In genomic region chr2:127137225-127137624, GRCh38 we compare ENCODE assay signal across 18 cellular contexts. TPM values are rescaled to one million over a fixed set of nuclear protein-coding genes. Genes with fewer than 3 reads are reported as not detected.
DNase-seq lines count a peak whose midpoint lies in the region; ATAC-seq and TF ChIP-seq lines count a peak whose summit lies in the region.
"Had no signal": no experiment of that assay in that cellular context is flagged by ENCODE, and none has a peak within 500 bp of the region (broad histone marks: within the 10 kb centered on the region; RNA-seq: fewer than 3 reads in every experiment).

No MANE protein-coding gene starts in this region.

- H3K4me2 ChIP-seq in neuronal stem cell (ENCODE audit: insufficient read depth, low read length, poor library complexity, severe bottlenecking) = no peak overlapping the region
- H3K4me2 ChIP-seq: GM23338 had no signal

- H4K91ac ChIP-seq in neuronal stem cell (ENCODE audit: low read depth, low read length, poor library complexity) = peak overlapping the region; percentile 7

- TF ChIP-seq CTCF in right atrium auricular region (IDR thresholded peaks at IDR 0.05) = no peak
- no peak for TF ChIP-seq CTCF in heart left ventricle (IDR thresholded peaks at IDR 0.05)

- H3K9me3 Mint-ChIP-seq in stimulated activated effector memory CD8-positive, alpha-beta T cell treated with anti-CD3 and anti-CD28 coated beads, Interleukin-12 subunit alpha, Interleukin-12 subunit beta, amount 100 ng/mL, for 72 hours = no peaks in the 10 kb centered on the region
- H3K9me3 Mint-ChIP-seq: CD4-positive, alpha-beta T cell had no signal

- no peak overlapping the region for H3K27ac ChIP-seq in right atrium auricular region
- H3K27ac ChIP-seq in heart left ventricle = no peak overlapping the region
- H3K27ac ChIP-seq in caudate nucleus (ENCODE audit: low read depth, low read length) = peak overlapping the region; percentile 36
- H3K27ac ChIP-seq in neuronal stem cell (replicated peaks; ENCODE audit: low read length) = no peak overlapping the region
- H3K27ac ChIP-seq: C4-2B had no signal

- DNase-seq in right atrium auricular region (ENCODE audit: low spot score) (peak; percentile 55), heart left ventricle (no peak), caudate nucleus (lab: John Stamatoyannopoulos, UW) (peak in 1 of 61 donors; percentile 25), neuronal stem cell (ENCODE audit: low spot score) (no peak), ureter (ENCODE audit: low spot score) (peak; percentile 30), D341Med (ENCODE audit: low spot score) (no peak)
- DNase-seq in stimulated activated effector memory CD8-positive, alpha-beta T cell treated with anti-CD3 and anti-CD28 coated beads, Interleukin-12 subunit alpha, Interleukin-12 subunit beta, amount 100 ng/mL, for 72 hours (ENCODE audit: low spot score in 2 of 2) = no peak
- DNase-seq: 8988T; Caco-2; CD4-positive, alpha-beta T cell; DMS153; DMS79; GDM1; HFFc6 had no signal

- H3K27me3 ChIP-seq in right atrium auricular region = no peaks in the 10 kb centered on the region
- H3K27me3 ChIP-seq in heart left ventricle = peaks cover 0 to 16% (median 0%) of the 10 kb centered on the region in 9 donors
- peaks cover 0 to 16% (median 1%) of the 10 kb centered on the region in 3 experiments for H3K27me3 ChIP-seq in neuronal stem cell (ENCODE audit: control insufficient read depth in 3 of 3, insufficient read depth in 3 of 3, low read depth in 1 of 3, low read length in 3 of 3)

- intact Hi-C loops in heart left ventricle (cut with DNase I) = no loop called here

- peak overlapping the region; percentile 4 for H3K4ac ChIP-seq in neuronal stem cell (ENCODE audit: low read length)

- H3K4me1 Mint-ChIP-seq in stimulated activated effector memory CD8-positive, alpha-beta T cell treated with anti-CD3 and anti-CD28 coated beads, Interleukin-12 subunit alpha, Interleukin-12 subunit beta, amount 100 ng/mL, for 72 hours = no peaks in the 10 kb centered on the region
- H3K4me1 Mint-ChIP-seq: GM23338 had no signal

- H2BK15ac ChIP-seq in neuronal stem cell (ENCODE audit: low read length) = no peak overlapping the region

- no peak overlapping the region for H3K4me3 Mint-ChIP-seq in stimulated activated effector memory CD8-positive, alpha-beta T cell treated with anti-CD3 and anti-CD28 coated beads, Interleukin-12 subunit alpha, Interleukin-12 subunit beta, amount 100 ng/mL, for 72 hours
- H3K4me3 Mint-ChIP-seq: CD4-positive, alpha-beta T cell; GM23338; HFFc6 had no signal

- H3K36me3 ChIP-seq in right atrium auricular region = no peaks in the 10 kb centered on the region
- no peaks in the 10 kb centered on the region for H3K36me3 ChIP-seq in heart left ventricle
- H3K36me3 ChIP-seq in neuronal stem cell (replicated peaks in 1 of 2; ENCODE audit: control insufficient read depth in 2 of 2, insufficient read depth in 2 of 2, low read length in 2 of 2) = no peaks in the 10 kb centered on the region

- H3K36me3 Mint-ChIP-seq in stimulated activated effector memory CD8-positive, alpha-beta T cell treated with anti-CD3 and anti-CD28 coated beads, Interleukin-12 subunit alpha, Interleukin-12 subunit beta, amount 100 ng/mL, for 72 hours = no peaks in the 10 kb centered on the region

- no peak overlapping the region for H2BK5ac ChIP-seq in neuronal stem cell (ENCODE audit: low read length)

- ATAC-seq in heart left ventricle = no peak
- ATAC-seq in stimulated activated effector memory CD8-positive, alpha-beta T cell treated with anti-CD3 and anti-CD28 coated beads, Interleukin-12 subunit alpha, Interleukin-12 subunit beta, amount 100 ng/mL, for 72 hours = no peak
- ATAC-seq in HG03175 (IDR thresholded peaks at IDR 0.05; ENCODE audit: unreplicated experiment) = no peak
- ATAC-seq: GM23338, HCT116 had no signal

- peak overlapping the region; percentile 95 for H2BK12ac ChIP-seq in neuronal stem cell (ENCODE audit: low read length)

- no peak overlapping the region for H3K27ac Mint-ChIP-seq in stimulated activated effector memory CD8-positive, alpha-beta T cell treated with anti-CD3 and anti-CD28 coated beads, Interleukin-12 subunit alpha, Interleukin-12 subunit beta, amount 100 ng/mL, for 72 hours
- H3K27ac Mint-ChIP-seq: CD4-positive, alpha-beta T cell; GM23338; HFFc6 had no signal

- H2AK5ac ChIP-seq in neuronal stem cell (ENCODE audit: low read depth, low read length) = peak overlapping the region; percentile 33

- WGBS in heart left ventricle, 4 donors = 89 to 95% (median 91%) methylated on average over 11 to 12 of the region's 12 CpGs
- WGBS in neuronal stem cell (ENCODE audit: extremely low coverage in 2 of 2, insufficient read length in 2 of 2, insufficient replicate concordance in 1 of 2), 2 donors = no CpG with 5 or more reads among the region's 12 CpGs

- H3K9me3 ChIP-seq in right atrium auricular region (peaks cover 0 to 6% of the 10 kb centered on the region in 2 donors), heart left ventricle (peaks cover 0 to 5% (median 0%) of the 10 kb centered on the region in 12 donors), neuronal stem cell (replicated peaks in 1 of 2; ENCODE audit: control insufficient read depth in 2 of 2, insufficient read depth in 1 of 2, low read depth in 1 of 2, low read length in 2 of 2) (peaks cover 0 to 2% of the 10 kb centered on the region in 2 donors)

- no peak overlapping the region for H2BK120ac ChIP-seq in neuronal stem cell (ENCODE audit: low read depth, low read length)

- no peak overlapping the region for H4K8ac ChIP-seq in neuronal stem cell (ENCODE audit: low read depth, low read length)

- H3K9ac ChIP-seq in neuronal stem cell (ENCODE audit: low read depth, low read length, poor library complexity) = no peak overlapping the region

- H3K4me1 ChIP-seq in right atrium auricular region (no peaks in the 10 kb centered on the region), heart left ventricle (peaks cover 0 to 26% (median 0%) of the 10 kb centered on the region in 12 donors), neuronal stem cell (ENCODE audit: control insufficient read depth in 2 of 2, insufficient read depth in 1 of 2, low read depth in 1 of 2, low read length in 2 of 2) (no peaks in the 10 kb centered on the region)

- H2AFZ ChIP-seq in neuronal stem cell (ENCODE audit: low read length) = no peak overlapping the region
- H2AFZ ChIP-seq: GM23338 had no signal

- H3K18ac ChIP-seq in neuronal stem cell (ENCODE audit: low read length) = peak overlapping the region; percentile 15

- no peak overlapping the region for H3K23ac ChIP-seq in neuronal stem cell (ENCODE audit: low read depth, low read length, poor library complexity)

- H3K14ac ChIP-seq in neuronal stem cell (ENCODE audit: low read length) = no peak overlapping the region

- no peak for TF ChIP-seq POLR2A in heart left ventricle (IDR thresholded peaks at IDR 0.05)

- H3K4me3 ChIP-seq in right atrium auricular region (no peak overlapping the region), heart left ventricle (no peak overlapping the region), neuronal stem cell (ENCODE audit: low read length in 2 of 2) (no peak overlapping the region)
- H3K4me3 ChIP-seq: GM23338 had no signal

- H3K79me1 ChIP-seq in neuronal stem cell (ENCODE audit: low read depth, low read length) = no peaks in the 10 kb centered on the region

RNA-seq across cellular contexts. Expression of gene BIN1, which starts 30.3 kb away (rescaled TPM):
- 10 to 100 TPM in 1 of 2 donors, 1 to 10 TPM in 1; 7.6 to 15.3 TPM for total RNA-seq in right atrium auricular region
- 10 to 100 TPM; 10.9 to 22.2 (median 16.8) TPM for total RNA-seq in heart left ventricle
- polyA plus RNA-seq in heart left ventricle = 1 to 10 TPM; 4.3 to 9.6 TPM
- 58.5 TPM for polyA plus RNA-seq in neuronal stem cell (2013, experiment 1 of 2)
- 59.1 TPM for polyA plus RNA-seq in neuronal stem cell (2013, experiment 2 of 2)
- 51.6 TPM for total RNA-seq in ureter

Comparison
In these comparisons a context has a peak if more than half of its experiments do, and no peak if none do; other contexts are left out.
1. DNase-seq: peak in right atrium auricular region (single experiment) and ureter (single experiment); none in heart left ventricle (0 of 5), neuronal stem cell (single experiment), D341Med (single experiment) and stimulated activated effector memory CD8-positive, alpha-beta T cell treated with anti-CD3 and anti-CD28 coated beads, Interleukin-12 subunit alpha, Interleukin-12 subunit beta, amount 100 ng/mL, for 72 hours (0 of 2).